Comparison of ENCODE assay signal across 6 cellular contexts in the genomic region with DNA sequence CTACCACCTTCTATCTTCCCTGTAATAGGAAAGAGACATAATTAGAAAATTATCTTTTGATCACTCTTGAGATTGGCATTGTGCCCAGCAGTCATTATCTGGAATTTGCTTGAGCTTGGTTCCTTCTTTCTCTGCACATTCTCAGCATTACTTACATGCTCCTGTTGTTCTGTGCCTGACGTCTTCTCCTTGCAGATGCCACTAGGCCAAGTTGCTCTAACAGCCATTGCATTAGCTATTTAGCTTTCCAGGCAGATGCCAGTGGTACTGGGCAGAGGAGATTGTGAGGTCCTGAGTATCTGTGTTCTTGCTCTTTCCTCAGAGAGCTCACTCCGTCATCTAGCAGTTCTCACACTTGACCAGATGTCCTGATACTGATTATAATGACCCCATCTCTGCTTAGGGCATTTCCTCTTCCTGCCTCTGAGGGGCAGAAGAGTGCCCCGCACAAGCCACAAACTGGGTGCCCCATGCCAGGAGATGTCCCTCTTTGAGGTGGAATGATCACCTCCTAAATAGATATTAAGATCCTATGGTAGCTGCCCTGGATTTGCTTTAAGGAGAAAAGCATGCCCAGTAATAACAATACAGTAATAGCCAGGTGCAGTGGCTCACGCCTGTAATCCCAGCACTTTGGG.
DNase-seq lines count a peak whose midpoint lies in the region; TF ChIP-seq lines count a peak whose summit lies in the region.

No MANE protein-coding gene starts in this region.

- H3K9me3 ChIP-seq in BLaER1 (no peaks in the 10 kb centered on the region), MM.1S (replicated peaks; ENCODE audit: insufficient read depth, low read length) (no peaks in the 10 kb centered on the region)

- peaks cover 12% of the 10 kb centered on the region for H3K79me2 ChIP-seq in MM.1S (ENCODE audit: low read length)

- H3K4me1 ChIP-seq in BLaER1, result peaks cover 84% of the 10 kb centered on the region
- H3K4me1 ChIP-seq in MM.1S (ENCODE audit: low read length), result peaks cover 61% of the 10 kb centered on the region

- H3K4me2 ChIP-seq in BLaER1 (peak overlapping the region; percentile 98), MM.1S (ENCODE audit: low read depth, low read length) (no peak overlapping the region)

- H3F3A ChIP-seq in MM.1S (ENCODE audit: insufficient read depth, low read length), result peaks cover 48% of the 10 kb centered on the region

- H3K4me3 ChIP-seq in BLaER1 (no peak overlapping the region), MM.1S (ENCODE audit: low read length) (no peak overlapping the region)

- H3K36me3 ChIP-seq in BLaER1 (peaks cover 67% of the 10 kb centered on the region), MM.1S (replicated peaks; ENCODE audit: insufficient read depth, low read length) (peaks cover 7% of the 10 kb centered on the region; the same call in 1 of the 2 replicates)

- H4K20me1 ChIP-seq in BLaER1 (no peaks in the 10 kb centered on the region), MM.1S (ENCODE audit: insufficient read depth, low read length) (no peaks in the 10 kb centered on the region)

- H3K27me3 ChIP-seq in BLaER1, result no peaks in the 10 kb centered on the region
- no peaks in the 10 kb centered on the region for H3K27me3 ChIP-seq in MM.1S (replicated peaks; ENCODE audit: insufficient read depth, low read length)

- no peaks in the 10 kb centered on the region for H3K9me2 ChIP-seq in MM.1S (replicated peaks; ENCODE audit: insufficient read depth, low read length)

- peak; percentile 24 for TF ChIP-seq CTCF in MM.1S (IDR thresholded peaks at IDR 0.05; ENCODE audit: low read length)

- no peak for DNase-seq in MM.1S
- DNase-seq in erythroblast (lab: John Stamatoyannopoulos, UW), result peak; percentile 82 to 94
- DNase-seq in activated CD4-positive, CD25-positive, alpha-beta regulatory T cell (lab: John Stamatoyannopoulos, UW), result no peak
- DNase-seq in activated T-cell treated with anti-CD3 and anti-CD28 coated beads, Interleukin-2, amount 50 U/mL, for 48 hours, result no peak
- no peak for DNase-seq in NCI-H345 treated with DMSO at 0.1 percent for 48 hours (lab: John Stamatoyannopoulos, UW; ENCODE audit: unreplicated experiment)

- no peak for TF ChIP-seq POLR2A in erythroblast (IDR thresholded peaks at IDR 0.05; ENCODE audit: low read length)

- H3K27ac ChIP-seq in BLaER1 (peak overlapping the region; percentile 94), MM.1S (ENCODE audit: low read length) (no peak overlapping the region)

- no peak overlapping the region for H3K9ac ChIP-seq in BLaER1
- H3K9ac ChIP-seq in MM.1S (ENCODE audit: low read length), result no peak overlapping the region

- no peak overlapping the region for H2AFZ ChIP-seq in MM.1S (ENCODE audit: low read length)

Comparison
In these comparisons a context has a peak if more than half of its experiments do, and no peak if none do; other contexts are left out.
1. DNase-seq: peak in erythroblast (2 of 2); none in MM.1S (single experiment), activated CD4-positive, CD25-positive, alpha-beta regulatory T cell (0 of 4), activated T-cell treated with anti-CD3 and anti-CD28 coated beads, Interleukin-2, amount 50 U/mL, for 48 hours (0 of 2) and NCI-H345 treated with DMSO at 0.1 percent for 48 hours (single experiment).